In the genomic region with DNA sequence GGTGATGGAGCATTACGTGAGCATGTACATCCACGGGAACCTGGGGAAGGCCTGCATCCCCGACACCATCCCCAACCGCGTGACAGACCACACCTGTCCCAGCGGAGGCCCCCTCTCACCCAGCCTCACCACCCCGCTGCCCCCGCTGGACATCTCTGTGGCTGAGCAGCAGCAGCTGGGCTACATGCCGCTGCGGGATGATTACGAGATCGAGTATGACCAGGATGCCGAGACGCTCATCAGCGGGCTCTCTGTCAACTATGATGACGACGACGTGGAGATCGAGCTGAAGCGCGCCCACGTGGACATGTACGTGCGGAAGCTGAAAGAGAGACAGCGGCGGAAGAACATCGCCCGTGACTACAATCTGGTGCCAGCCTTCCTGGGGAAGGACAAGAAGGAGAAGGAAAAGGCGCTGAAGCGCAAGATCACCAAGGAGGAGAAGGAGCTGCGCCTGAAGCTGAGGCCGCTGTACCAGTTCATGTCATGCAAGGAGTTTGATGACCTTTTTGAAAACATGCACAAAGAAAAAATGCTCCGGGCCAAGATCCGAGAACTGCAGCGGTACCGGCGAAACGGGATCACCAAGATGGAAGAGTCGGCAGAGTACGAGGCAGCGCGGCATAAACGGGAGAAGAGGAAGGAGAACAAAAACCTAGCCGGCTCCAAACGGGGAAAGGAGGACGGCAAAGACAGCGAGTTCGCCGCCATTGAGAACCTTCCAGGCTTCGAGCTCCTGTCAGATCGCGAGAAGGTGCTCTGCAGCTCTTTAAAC, we compare ENCODE assay signal across 24 cellular contexts. TPM values are rescaled to one million over a fixed set of nuclear protein-coding genes. Genes with fewer than 3 reads are reported as not detected.
DNase-seq lines count a peak whose midpoint lies in the region; TF ChIP-seq lines count a peak whose summit lies in the region.
"Had no signal": no experiment of that assay in that cellular context is flagged by ENCODE, and none has a peak within 500 bp of the region (broad histone marks: within the 10 kb centered on the region; RNA-seq: fewer than 3 reads in every experiment).

No MANE protein-coding gene starts in this region.

- peaks cover 43% of the 10 kb centered on the region for H3K4me1 Mint-ChIP-seq in activated naive CD4-positive, alpha-beta T cell treated with anti-CD3 and anti-CD28 coated beads, Interleukin-2, amount 10 ng/mL, durations not matched to agents 7 days and 5 days
- H3K4me1 Mint-ChIP-seq in activated naive CD4-positive, alpha-beta T cell treated with anti-CD3 and anti-CD28 coated beads for 36 hours (ENCODE audit: low read depth), result peaks cover 35% of the 10 kb centered on the region
- H3K4me1 Mint-ChIP-seq in IgD-negative memory B cell (peaks cover 6 to 16% (median 9%) of the 10 kb centered on the region in 3 donors), endothelial cell (ENCODE audit: unreplicated experiment) (peaks cover 24% of the 10 kb centered on the region)

- H3K4me3 ChIP-seq in skeletal muscle tissue (ENCODE audit: low read length in 3 of 3) (no peak overlapping the region), vagina (no peak overlapping the region)
- H3K4me3 ChIP-seq: A549, adrenal gland, GM12878, Peyer's patch, thyroid gland had no signal

- H3K4me3 Mint-ChIP-seq in activated naive CD4-positive, alpha-beta T cell treated with anti-CD3 and anti-CD28 coated beads, Interleukin-2, amount 10 ng/mL, durations not matched to agents 7 days and 5 days, result no peak overlapping the region
- no peak overlapping the region for H3K4me3 Mint-ChIP-seq in activated naive CD4-positive, alpha-beta T cell treated with anti-CD3 and anti-CD28 coated beads for 36 hours
- peak overlapping the region in 3 of 4 donors; percentile 28 to 78 (median 34) for H3K4me3 Mint-ChIP-seq in IgD-negative memory B cell
- H3K4me3 Mint-ChIP-seq in endothelial cell (ENCODE audit: unreplicated experiment), result peak overlapping the region; percentile 27
- H3K4me3 Mint-ChIP-seq: immature natural killer cell had no signal

- H3K36me3 ChIP-seq in skeletal muscle tissue (ENCODE audit: control insufficient read depth in 3 of 3, insufficient read depth in 3 of 3, low read length in 3 of 3) (peaks cover 30 to 36% (median 35%) of the 10 kb centered on the region in 3 donors), vagina (peaks cover 0 to 40% of the 10 kb centered on the region in 2 donors)

- H3K9me3 Mint-ChIP-seq in activated naive CD4-positive, alpha-beta T cell treated with anti-CD3 and anti-CD28 coated beads, Interleukin-2, amount 10 ng/mL, durations not matched to agents 7 days and 5 days, result no peaks in the 10 kb centered on the region
- H3K9me3 Mint-ChIP-seq in activated naive CD4-positive, alpha-beta T cell treated with anti-CD3 and anti-CD28 coated beads for 36 hours, result no peaks in the 10 kb centered on the region
- no peaks in the 10 kb centered on the region for H3K9me3 Mint-ChIP-seq in IgD-negative memory B cell
- H3K9me3 Mint-ChIP-seq in endothelial cell (ENCODE audit: unreplicated experiment), result no peaks in the 10 kb centered on the region
- H3K9me3 Mint-ChIP-seq: immature natural killer cell had no signal

- H3K9ac ChIP-seq in skeletal muscle tissue (ENCODE audit: low read depth in 1 of 3, low read length in 3 of 3), result no peak overlapping the region
- H3K9ac ChIP-seq: KMS-11 had no signal

- H3K27me3 ChIP-seq in skeletal muscle tissue (ENCODE audit: control insufficient read depth in 3 of 3, insufficient read depth in 3 of 3, low read length in 3 of 3) (no peaks in the 10 kb centered on the region), vagina (no peaks in the 10 kb centered on the region)
- H3K27me3 ChIP-seq: adrenal gland, Peyer's patch, thyroid gland had no signal

- TF ChIP-seq POLR2A in vagina (IDR thresholded peaks at IDR 0.05), result no peak

- DNase-seq in activated naive CD4-positive, alpha-beta T cell treated with anti-CD3 and anti-CD28 coated beads, Interleukin-2, amount 10 ng/mL, durations not matched to agents 7 days and 5 days, result no peak
- no peak for DNase-seq in activated naive CD4-positive, alpha-beta T cell treated with anti-CD3 and anti-CD28 coated beads for 36 hours
- DNase-seq in endothelial cell (ENCODE audit: low spot score), result no peak
- no peak for DNase-seq in GM13976 (ENCODE audit: low spot score)
- no peak for DNase-seq in NCI-H82 (lab: John Stamatoyannopoulos, UW)
- DNase-seq in vagina (ENCODE audit: extremely low spot score in 2 of 2), result no peak
- DNase-seq: activated effector memory CD4-positive, alpha-beta T cell treated with Interleukin-2 at 50 U/mL for 16 hours; adrenal gland; DMS153; immature natural killer cell; NCI-H2081 treated with DMSO at 0.1 percent for 48 hours; NCI-H226; NCI-H526 treated with DMSO at 0.1 percent for 48 hours; Peyer's patch; right cardiac atrium; SHP77 treated with DMSO at 0.1 percent for 48 hours; stimulated activated CD8-positive, alpha-beta memory T cell treated with anti-CD3 and anti-CD28 coated beads, Interleukin-4, amount 100 ng/mL, for 48 hours; T-helper 2 cell; thyroid gland had no signal

- CTCF ChIA-PET in activated naive CD4-positive, alpha-beta T cell treated with anti-CD3 and anti-CD28 coated beads, Interleukin-2, amount 10 ng/mL, durations not matched to agents 7 days and 5 days (lab: Charles Lee), result interaction anchor here (1.2 to 4.3 kb wide), 2 partner anchors 11 to 12 kb away, joined by 3 to 19 read pairs; partner anchors contain the start of gene TADA2B
- CTCF ChIA-PET in activated naive CD4-positive, alpha-beta T cell treated with anti-CD3 and anti-CD28 coated beads for 36 hours (lab: Charles Lee), result interaction anchor here (1.1 kb wide), 1 partner anchor 9 kb away, joined by 3 read pairs; no protein-coding TSS in a partner anchor

- peaks cover 32% of the 10 kb centered on the region for H3K36me3 Mint-ChIP-seq in activated naive CD4-positive, alpha-beta T cell treated with anti-CD3 and anti-CD28 coated beads, Interleukin-2, amount 10 ng/mL, durations not matched to agents 7 days and 5 days
- peaks cover 14% of the 10 kb centered on the region for H3K36me3 Mint-ChIP-seq in activated naive CD4-positive, alpha-beta T cell treated with anti-CD3 and anti-CD28 coated beads for 36 hours (ENCODE audit: low read depth)
- H3K36me3 Mint-ChIP-seq in IgD-negative memory B cell (peaks cover 2% of the 10 kb centered on the region), endothelial cell (ENCODE audit: low read depth, unreplicated experiment) (peaks cover 5% of the 10 kb centered on the region)

- TF ChIP-seq CTCF in endothelial cell (IDR thresholded peaks at IDR 0.05; ENCODE audit: unreplicated experiment) (no peak), GM13976 (IDR thresholded peaks at IDR 0.05; ENCODE audit: borderline replicate concordance, control extremely low read depth, extremely low read depth, insufficient read depth, missing control alignments) (no peak), vagina (IDR thresholded peaks at IDR 0.05) (no peak)

- H3K27me3 Mint-ChIP-seq in activated naive CD4-positive, alpha-beta T cell treated with anti-CD3 and anti-CD28 coated beads, Interleukin-2, amount 10 ng/mL, durations not matched to agents 7 days and 5 days, result no peaks in the 10 kb centered on the region
- H3K27me3 Mint-ChIP-seq in activated naive CD4-positive, alpha-beta T cell treated with anti-CD3 and anti-CD28 coated beads for 36 hours (ENCODE audit: low read depth), result no peaks in the 10 kb centered on the region
- no peaks in the 10 kb centered on the region for H3K27me3 Mint-ChIP-seq in IgD-negative memory B cell
- H3K27me3 Mint-ChIP-seq in endothelial cell (ENCODE audit: unreplicated experiment), result peaks cover 6% of the 10 kb centered on the region

- H3K4me1 ChIP-seq in skeletal muscle tissue (ENCODE audit: control insufficient read depth in 3 of 3, insufficient read depth in 3 of 3, low read length in 3 of 3) (peaks cover 14 to 47% (median 31%) of the 10 kb centered on the region in 3 donors), vagina (peaks cover 31% of the 10 kb centered on the region)
- H3K4me1 ChIP-seq: A549 had no signal

- H3K9me3 ChIP-seq in skeletal muscle tissue (ENCODE audit: control insufficient read depth in 3 of 3, low read length in 3 of 3) (no peaks in the 10 kb centered on the region), vagina (no peaks in the 10 kb centered on the region)
- H3K9me3 ChIP-seq: A549, adrenal gland, Peyer's patch, thyroid gland had no signal

- H3K27ac Mint-ChIP-seq in activated naive CD4-positive, alpha-beta T cell treated with anti-CD3 and anti-CD28 coated beads, Interleukin-2, amount 10 ng/mL, durations not matched to agents 7 days and 5 days, result peak overlapping the region; percentile 77
- no peak overlapping the region for H3K27ac Mint-ChIP-seq in activated naive CD4-positive, alpha-beta T cell treated with anti-CD3 and anti-CD28 coated beads for 36 hours
- H3K27ac Mint-ChIP-seq in IgD-negative memory B cell (peak overlapping the region in 1 of 3 donors; percentile 71), endothelial cell (ENCODE audit: unreplicated experiment) (no peak overlapping the region)

- in situ Hi-C loops in GM13976 (cut with MboI; ENCODE audit: low sequenced_read_pairs, unreplicated experiment), result no loop called here

- H3K27ac ChIP-seq in skeletal muscle tissue (ENCODE audit: low read depth, low read length), result peak overlapping the region; percentile 58
- no peak overlapping the region for H3K27ac ChIP-seq in vagina
- H3K27ac ChIP-seq: A549, KMS-11, Peyer's patch had no signal

- intact Hi-C loops in activated naive CD4-positive, alpha-beta T cell treated with anti-CD3 and anti-CD28 coated beads for 36 hours (cut with micrococcal nuclease), result no loop called here
- intact Hi-C loops in vagina (cut with DNase I), result no loop called here

RNA-seq across cellular contexts. Expression of gene TADA2B, which starts 11.1 kb away (rescaled TPM):
- 1 to 10 TPM; 8.2 to 9.9 TPM for total RNA-seq in activated naive CD4-positive, alpha-beta T cell treated with anti-CD3 and anti-CD28 coated beads for 36 hours
- polyA plus RNA-seq in IgD-negative memory B cell, result 4.7 TPM
- total RNA-seq in endothelial cell (ENCODE audit: unreplicated experiment), result 20.2 TPM
- 19.3 TPM for total RNA-seq in skeletal muscle tissue
- total RNA-seq in vagina, result 12.0 TPM

RNA-seq across cellular contexts. Expression of gene GRPEL1, which starts 13.6 kb away (rescaled TPM):
- total RNA-seq in activated naive CD4-positive, alpha-beta T cell treated with anti-CD3 and anti-CD28 coated beads for 36 hours, result 10 to 100 TPM; 53.7 to 53.9 TPM
- polyA plus RNA-seq in IgD-negative memory B cell, result 49.0 TPM
- total RNA-seq in endothelial cell (ENCODE audit: unreplicated experiment) (20.3 TPM), skeletal muscle tissue (19.3 TPM), vagina (11.0 TPM)

Comparison
In these comparisons a context has a peak if more than half of its experiments do, and no peak if none do; other contexts are left out.
1. H3K4me3 Mint-ChIP-seq: peak in IgD-negative memory B cell (3 of 4) and endothelial cell (single experiment); none in activated naive CD4-positive, alpha-beta T cell treated with anti-CD3 and anti-CD28 coated beads, Interleukin-2, amount 10 ng/mL, durations not matched to agents 7 days and 5 days (single experiment) and activated naive CD4-positive, alpha-beta T cell treated with anti-CD3 and anti-CD28 coated beads for 36 hours (single experiment).